In genomic region chr6:89081423-89082322, GRCh38 we compare ENCODE assay signal across 8 cellular contexts. TPM values are rescaled to one million over a fixed set of nuclear protein-coding genes. Genes with fewer than 3 reads are reported as not detected.
DNase-seq lines count a peak whose midpoint lies in the region; ATAC-seq and TF ChIP-seq lines count a peak whose summit lies in the region.

No MANE protein-coding gene starts in this region.

- POLR2A ChIA-PET in activated B cell treated with CpG ODN at 0.5 μM for 24 hours (lab: Charles Lee), result interaction anchor here (0.6 to 10.7 kb wide), 20 partner anchors 8 to 1759 kb away, joined by 3 to 158 read pairs (median 7); partner anchors contain the start of genes LYRM2, PM20D2, RNGTT and SRSF12

- peaks cover 42% of the 10 kb centered on the region for H3K4me1 Mint-ChIP-seq in activated B cell treated with CpG ODN at 0.5 μM for 24 hours

- peaks cover 55% of the 10 kb centered on the region for H3K36me3 Mint-ChIP-seq in activated B cell treated with CpG ODN at 0.5 μM for 24 hours (ENCODE audit: low read depth)

- CTCF ChIA-PET in activated B cell treated with CpG ODN at 0.5 μM for 24 hours (lab: Charles Lee), result no interaction called here

- ATAC-seq in GM18873 (IDR thresholded peaks at IDR 0.05; ENCODE audit: low FRiP score, unreplicated experiment) (peak; percentile 38), HG03159 (IDR thresholded peaks at IDR 0.05; ENCODE audit: unreplicated experiment) (peak; percentile 54), activated B cell treated with CpG ODN at 0.5 μM for 24 hours (ENCODE audit: low read depth) (peak; percentile 56)

- peak overlapping the region; percentile 93 for H3K27ac Mint-ChIP-seq in activated B cell treated with CpG ODN at 0.5 μM for 24 hours

- peak overlapping the region; percentile 100 for H3K27ac ChIP-seq in caudate nucleus (ENCODE audit: low read depth, low read length)

- DNase-seq in AG08395 (ENCODE audit: low spot score) (peak; percentile 94), NCI-H2227 treated with DMSO at 0.1 percent for 48 hours (lab: John Stamatoyannopoulos, UW) (peak; percentile 92), activated B cell treated with CpG ODN at 0.5 μM for 24 hours (peak; percentile 98), caudate nucleus (lab: John Stamatoyannopoulos, UW) (peak; percentile 41 to 99 (median 95)), iris pigment epithelial cell (ENCODE audit: low read depth) (peak; percentile 97)
- peak; percentile 98 for DNase-seq in stimulated activated CD4-positive, alpha-beta T cell treated with anti-CD3 and anti-CD28 coated beads, Interleukin-12 subunit alpha, Interleukin-12 subunit beta, amount 100 ng/mL, for 24 hours (ENCODE audit: low read depth in 2 of 2)

- intact Hi-C loops in activated B cell treated with CpG ODN at 0.5 μM for 24 hours (cut with micrococcal nuclease), result loop anchor here (1.0 to 10.0 kb wide), 9 partner anchors 35 to 1609 kb away; partner anchors contain the start of genes AKIRIN2, MAP3K7, PM20D2 and RRAGD

- H3K4me3 Mint-ChIP-seq in activated B cell treated with CpG ODN at 0.5 μM for 24 hours, result peak overlapping the region; percentile 94

- no peaks in the 10 kb centered on the region for H3K27me3 Mint-ChIP-seq in activated B cell treated with CpG ODN at 0.5 μM for 24 hours

- no peaks in the 10 kb centered on the region for H3K9me3 Mint-ChIP-seq in activated B cell treated with CpG ODN at 0.5 μM for 24 hours

- no peak for TF ChIP-seq CTCF in activated B cell treated with CpG ODN at 0.5 μM for 24 hours (IDR thresholded peaks at IDR 0.05)

RNA-seq across cellular contexts. Expression of gene PNRC1, which starts 1.1 kb away (rescaled TPM):
- 220 and 229 TPM in 2 replicates for total RNA-seq in activated B cell treated with CpG ODN at 0.5 μM for 24 hours

RNA-seq across cellular contexts. Expression of gene SRSF12, which starts 36.2 kb away (rescaled TPM):
- not detected in 2 replicates for total RNA-seq in activated B cell treated with CpG ODN at 0.5 μM for 24 hours

Comparison
In these comparisons a context has a peak if more than half of its experiments do, and no peak if none do; other contexts are left out.
1. Peak in every context shown above with its lines: DNase-seq, ATAC-seq and H3K27ac ChIP-seq.